ENCODE assay signal across 2 cellular contexts in genomic region chr10:29627201-29628105, GRCh38.
TF ChIP-seq lines count a peak whose summit lies in the region.

No MANE protein-coding gene starts in this region.

TF ChIP-seq in A549, 52 proteins besides CTCF, POLR2A, EP300 and RAD21 (continued from another document):
- peak; percentile 47 to 68; a peak in 3 of 4 replicates for TF ChIP-seq CEBPB (IDR thresholded peaks at IDR 0.05)

TF ChIP-seq in HEK293, 187 proteins besides CTCF, POLR2A, EP300 and RAD21 (continued from another document):
- TF ChIP-seq ZNF148 (tag by site-specific recombination; IDR thresholded peaks at IDR 0.05; ENCODE audit: borderline replicate concordance) (no peak), ZFP69B (tag by site-specific recombination; IDR thresholded peaks at IDR 0.05) (no peak), PRDM2 (tag by site-specific recombination; IDR thresholded peaks at IDR 0.05; ENCODE audit: borderline replicate concordance) (no peak), ZNF248 (tag by site-specific recombination; IDR thresholded peaks at IDR 0.05) (no peak)
TF ChIP-seq in HEK293: peak in this region for 2.
